Comparison of ENCODE assay signal across 12 cellular contexts in genomic region chr6:32886674-32887383, GRCh38. TPM values are rescaled to one million over a fixed set of nuclear protein-coding genes. Genes with fewer than 3 reads are reported as not detected.
A peak's percentile ranks its signal among the peaks of the same experiment; 100 is the strongest.
DNase-seq lines count a peak whose midpoint lies in the region; ATAC-seq and TF ChIP-seq lines count a peak whose summit lies in the region.
"Had no signal": no experiment of that assay in that cellular context is flagged by ENCODE, and none has a peak within 500 bp of the region (broad histone marks: within the 10 kb centered on the region; RNA-seq: fewer than 3 reads in every experiment).

No MANE protein-coding gene starts in this region.

- no peak overlapping the region for H2AK5ac ChIP-seq in neuronal stem cell (ENCODE audit: low read depth, low read length)

- POLR2A ChIA-PET in AG04450 (lab: Yijun Ruan, JAX), result interaction anchor here (0.6 to 2.6 kb wide), 4 partner anchors 85 to 362 kb away, joined by 3 to 19 read pairs (median 4); no protein-coding TSS in a partner anchor

- no peak overlapping the region for H2BK15ac ChIP-seq in neuronal stem cell (ENCODE audit: low read length)

- no peaks in the 10 kb centered on the region for H3K9me3 Mint-ChIP-seq in activated naive CD8-positive, alpha-beta T cell treated with anti-CD3 and anti-CD28 coated beads for 36 hours
- no peaks in the 10 kb centered on the region for H3K9me3 Mint-ChIP-seq in nephron progenitor cell
- H3K9me3 Mint-ChIP-seq: stimulated activated naive CD8-positive, alpha-beta T cell treated with anti-CD3 and anti-CD28 coated beads, Interleukin-15, Interleukin-2, amounts not matched to agents 100 ng/mL and 50 ng/mL, for 24 hours; T-helper 2 cell treated with Interferon-gamma antibody and Interleukin-4, amounts not matched to agents 5 μg/mL and 100 μg/mL, for 36 hours had no signal

- peak overlapping the region; percentile 35 for H2AFZ ChIP-seq in neuronal stem cell (ENCODE audit: low read length)

- ATAC-seq in HG02763 (IDR thresholded peaks at IDR 0.05; ENCODE audit: unreplicated experiment) (no peak), HG03196 (IDR thresholded peaks at IDR 0.05; ENCODE audit: unreplicated experiment) (no peak)

- H3K36me3 Mint-ChIP-seq in activated naive CD8-positive, alpha-beta T cell treated with anti-CD3 and anti-CD28 coated beads for 36 hours, result no peaks in the 10 kb centered on the region
- H3K36me3 Mint-ChIP-seq in nephron progenitor cell (ENCODE audit: low read depth), result no peaks in the 10 kb centered on the region

- H4K8ac ChIP-seq in neuronal stem cell (ENCODE audit: low read depth, low read length), result no peak overlapping the region

- H3K14ac ChIP-seq in neuronal stem cell (ENCODE audit: low read length), result no peak overlapping the region

- no peak overlapping the region for H3K9ac ChIP-seq in neuronal stem cell (ENCODE audit: low read depth, low read length, poor library complexity)

- no peaks in the 10 kb centered on the region for H3K27me3 Mint-ChIP-seq in activated naive CD8-positive, alpha-beta T cell treated with anti-CD3 and anti-CD28 coated beads for 36 hours
- H3K27me3 Mint-ChIP-seq in nephron progenitor cell (ENCODE audit: low read depth, poor library complexity), result peaks cover 32% of the 10 kb centered on the region
- H3K27me3 Mint-ChIP-seq: stimulated activated naive CD8-positive, alpha-beta T cell treated with anti-CD3 and anti-CD28 coated beads, Interleukin-15, Interleukin-2, amounts not matched to agents 100 ng/mL and 50 ng/mL, for 24 hours had no signal

- no peaks in the 10 kb centered on the region for H3K36me3 ChIP-seq in neuronal stem cell (replicated peaks in 1 of 2; ENCODE audit: control insufficient read depth in 2 of 2, insufficient read depth in 2 of 2, low read length in 2 of 2)

- no peak overlapping the region for H4K91ac ChIP-seq in neuronal stem cell (ENCODE audit: low read depth, low read length, poor library complexity)

- H2BK12ac ChIP-seq in neuronal stem cell (ENCODE audit: low read length), result no peak overlapping the region

- H3K27ac Mint-ChIP-seq in activated naive CD8-positive, alpha-beta T cell treated with anti-CD3 and anti-CD28 coated beads for 36 hours, result no peak overlapping the region
- no peak overlapping the region for H3K27ac Mint-ChIP-seq in nephron progenitor cell
- H3K27ac Mint-ChIP-seq: T-helper 2 cell treated with Interferon-gamma antibody and Interleukin-4, amounts not matched to agents 5 μg/mL and 100 μg/mL, for 36 hours had no signal

- no peaks in the 10 kb centered on the region for H3K4me1 ChIP-seq in neuronal stem cell (ENCODE audit: control insufficient read depth in 2 of 2, insufficient read depth in 1 of 2, low read depth in 1 of 2, low read length in 2 of 2)

- H3K4me3 Mint-ChIP-seq in activated naive CD8-positive, alpha-beta T cell treated with anti-CD3 and anti-CD28 coated beads for 36 hours, result no peak overlapping the region
- H3K4me3 Mint-ChIP-seq in nephron progenitor cell, result no peak overlapping the region
- H3K4me3 Mint-ChIP-seq: stimulated activated naive CD8-positive, alpha-beta T cell treated with anti-CD3 and anti-CD28 coated beads, Interleukin-15, Interleukin-2, amounts not matched to agents 100 ng/mL and 50 ng/mL, for 24 hours; T-helper 2 cell treated with Interferon-gamma antibody and Interleukin-4, amounts not matched to agents 5 μg/mL and 100 μg/mL, for 36 hours had no signal

- no peak overlapping the region for H3K27ac ChIP-seq in AG04450 (ENCODE audit: low read depth, low read length)
- no peak overlapping the region for H3K27ac ChIP-seq in neuronal stem cell (replicated peaks; ENCODE audit: low read length)

- DNase-seq in AG04450 (ENCODE audit: low read depth, low spot score) (peak; percentile 79), LHCN-M2 (ENCODE audit: low read depth) (peak; percentile 91), dedifferentiated amniotic fluid mesenchymal stem cell (ENCODE audit: extremely low spot score) (peak; percentile 49), neuronal stem cell (ENCODE audit: low spot score) (no peak), nephron progenitor cell (no peak)
- DNase-seq in activated naive CD8-positive, alpha-beta T cell treated with anti-CD3 and anti-CD28 coated beads for 36 hours, result no peak
- DNase-seq: DND-41, NCI-H526 had no signal

- H3K27me3 ChIP-seq in AG04450 (ENCODE audit: control insufficient read depth, insufficient read depth, low read length) (no peaks in the 10 kb centered on the region), neuronal stem cell (ENCODE audit: control insufficient read depth in 3 of 3, insufficient read depth in 3 of 3, low read depth in 1 of 3, low read length in 3 of 3) (peaks cover 0 to 50% (median 0%) of the 10 kb centered on the region in 3 experiments)

- no CpG with 5 or more reads among the region's 3 CpGs for WGBS in neuronal stem cell (ENCODE audit: extremely low coverage in 2 of 2, insufficient read length in 2 of 2, insufficient replicate concordance in 1 of 2), 2 donors

- no peak overlapping the region for H3K4me2 ChIP-seq in neuronal stem cell (ENCODE audit: insufficient read depth, low read length, poor library complexity, severe bottlenecking)

- H3K23ac ChIP-seq in neuronal stem cell (ENCODE audit: low read depth, low read length, poor library complexity), result no peak overlapping the region

- H3K9me3 ChIP-seq in AG04450 (ENCODE audit: control insufficient read depth, insufficient read depth, low read length) (no peaks in the 10 kb centered on the region), neuronal stem cell (replicated peaks in 1 of 2; ENCODE audit: control insufficient read depth in 2 of 2, insufficient read depth in 1 of 2, low read depth in 1 of 2, low read length in 2 of 2) (no peaks in the 10 kb centered on the region)

- peaks cover 7% of the 10 kb centered on the region for H3K4me1 Mint-ChIP-seq in activated naive CD8-positive, alpha-beta T cell treated with anti-CD3 and anti-CD28 coated beads for 36 hours
- H3K4me1 Mint-ChIP-seq in nephron progenitor cell, result peaks cover 14% of the 10 kb centered on the region

- H2BK120ac ChIP-seq in neuronal stem cell (ENCODE audit: low read depth, low read length), result no peak overlapping the region

- no peak overlapping the region for H3K4ac ChIP-seq in neuronal stem cell (ENCODE audit: low read length)

- H2BK5ac ChIP-seq in neuronal stem cell (ENCODE audit: low read length), result no peak overlapping the region

- CTCF ChIA-PET in AG04450 (lab: Charles Lee), result interaction anchor here (0.9 to 7.1 kb wide), 30 partner anchors 8 to 362 kb away, joined by 3 to 147 read pairs (median 6); partner anchors contain the start of genes BRD2, HLA-DMA and TAP2

- no peaks in the 10 kb centered on the region for H3K79me1 ChIP-seq in neuronal stem cell (ENCODE audit: low read depth, low read length)

- H3K18ac ChIP-seq in neuronal stem cell (ENCODE audit: low read length), result no peak overlapping the region

- H3K4me3 ChIP-seq in AG04450 (ENCODE audit: low read depth, low read length) (no peak overlapping the region), neuronal stem cell (ENCODE audit: low read length in 2 of 2) (no peak overlapping the region)

- no peak for TF ChIP-seq CTCF in AG04450 (IDR thresholded peaks at IDR 0.05; ENCODE audit: low read depth, low read length)
- no peak for TF ChIP-seq CTCF in nephron progenitor cell (IDR thresholded peaks at IDR 0.05)

RNA-seq across cellular contexts. Expression of gene PSMB9, which starts 32.8 kb away (rescaled TPM):
- polyA plus RNA-seq in AG04450 (2011; rRNA removed), result 34.8 and 38.4 TPM in 2 replicates
- polyA minus RNA-seq in AG04450 (2011; rRNA and poly(A)+ RNA removed), result 16.8 and 20.6 TPM in 2 replicates
- 9.0 and 20.0 TPM in 2 replicates for total RNA-seq in LHCN-M2 (2014; rRNA removed)
- polyA plus RNA-seq in LHCN-M2 (2012), result 37.0 TPM
- polyA plus RNA-seq in neuronal stem cell (2013, experiment 1 of 2), result 0.15 TPM
- 0.29 TPM for polyA plus RNA-seq in neuronal stem cell (2013, experiment 2 of 2)
- total RNA-seq in activated naive CD8-positive, alpha-beta T cell treated with anti-CD3 and anti-CD28 coated beads for 36 hours, result 100 to 1,000 TPM; 315 to 316 TPM

RNA-seq across cellular contexts. Expression of gene TAP1, which starts 33.3 kb away (rescaled TPM):
- polyA plus RNA-seq in AG04450 (2011; rRNA removed), result 38.6 and 43.6 TPM in 2 replicates
- 36.4 and 45.8 TPM in 2 replicates for polyA minus RNA-seq in AG04450 (2011; rRNA and poly(A)+ RNA removed)
- 50.1 and 56.2 TPM in 2 replicates for total RNA-seq in LHCN-M2 (2014; rRNA removed)
- polyA plus RNA-seq in LHCN-M2 (2012), result 35.9 TPM
- polyA plus RNA-seq in neuronal stem cell (2013, experiment 1 of 2), result 4.4 TPM
- polyA plus RNA-seq in neuronal stem cell (2013, experiment 2 of 2), result 4.3 TPM
- total RNA-seq in activated naive CD8-positive, alpha-beta T cell treated with anti-CD3 and anti-CD28 coated beads for 36 hours, result 100 to 1,000 TPM; 337 to 356 TPM

RNA-seq across cellular contexts. Expression of gene PSMB8, which starts 43.0 kb away (rescaled TPM):
- 62.0 and 70.0 TPM in 2 replicates for polyA plus RNA-seq in AG04450 (2011; rRNA removed)
- polyA minus RNA-seq in AG04450 (2011; rRNA and poly(A)+ RNA removed), result 25.3 and 28.0 TPM in 2 replicates
- total RNA-seq in LHCN-M2 (2014; rRNA removed), result 39.8 and 55.6 TPM in 2 replicates
- 63.2 TPM for polyA plus RNA-seq in LHCN-M2 (2012)
- 2.1 TPM for polyA plus RNA-seq in neuronal stem cell (2013, experiment 1 of 2)
- polyA plus RNA-seq in neuronal stem cell (2013, experiment 2 of 2), result 2.5 TPM
- total RNA-seq in activated naive CD8-positive, alpha-beta T cell treated with anti-CD3 and anti-CD28 coated beads for 36 hours, result 100 to 1,000 TPM; 385 to 393 TPM

RNA-seq across cellular contexts. Expression of gene TAP2, which starts 48.3 kb away (rescaled TPM):
- 15.3 and 15.4 TPM in 2 replicates for polyA plus RNA-seq in AG04450 (2011; rRNA removed)
- polyA minus RNA-seq in AG04450 (2011; rRNA and poly(A)+ RNA removed), result 39.9 and 55.3 TPM in 2 replicates
- 6.1 and 6.7 TPM in 2 replicates for total RNA-seq in LHCN-M2 (2014; rRNA removed)
- 20.9 TPM for polyA plus RNA-seq in LHCN-M2 (2012)
- 1.8 TPM for polyA plus RNA-seq in neuronal stem cell (2013, experiment 1 of 2)
- polyA plus RNA-seq in neuronal stem cell (2013, experiment 2 of 2), result 2.4 TPM
- 100 to 1,000 TPM; 216 to 226 TPM for total RNA-seq in activated naive CD8-positive, alpha-beta T cell treated with anti-CD3 and anti-CD28 coated beads for 36 hours

RNA-seq across cellular contexts. Expression of gene HLA-DMB, which starts 54.0 kb away (rescaled TPM):
- 0.07 and 0.12 TPM in 2 replicates for polyA plus RNA-seq in AG04450 (2011; rRNA removed)
- polyA minus RNA-seq in AG04450 (2011; rRNA and poly(A)+ RNA removed), result not detected in 2 replicates
- total RNA-seq in LHCN-M2 (2014; rRNA removed), result 0.38 TPM in 1 of 2 replicates, not detected in the other
- 0.10 TPM for polyA plus RNA-seq in LHCN-M2 (2012)
- polyA plus RNA-seq in neuronal stem cell (2013, experiment 1 of 2), result 4.8 TPM
- polyA plus RNA-seq in neuronal stem cell (2013, experiment 2 of 2), result 5.1 TPM
- 1 to 10 TPM; 4.6 to 6.1 TPM for total RNA-seq in activated naive CD8-positive, alpha-beta T cell treated with anti-CD3 and anti-CD28 coated beads for 36 hours

Comparison
In these comparisons a context has a peak if more than half of its experiments do, and no peak if none do; other contexts are left out.
1. DNase-seq: peak in AG04450 (single experiment), LHCN-M2 (single experiment) and dedifferentiated amniotic fluid mesenchymal stem cell (single experiment); none in neuronal stem cell (single experiment), activated naive CD8-positive, alpha-beta T cell treated with anti-CD3 and anti-CD28 coated beads for 36 hours (single experiment) and nephron progenitor cell (single experiment).
2. RNA of gene PSMB9, which starts 32.8 kb away (total RNA-seq): 315 to 316 TPM in activated naive CD8-positive, alpha-beta T cell treated with anti-CD3 and anti-CD28 coated beads for 36 hours; 9.0 to 20.0 TPM in LHCN-M2; every median in the first group is over 10 times any median in the second.